ENCODE assay signal across 20 cellular contexts in the genomic region with DNA sequence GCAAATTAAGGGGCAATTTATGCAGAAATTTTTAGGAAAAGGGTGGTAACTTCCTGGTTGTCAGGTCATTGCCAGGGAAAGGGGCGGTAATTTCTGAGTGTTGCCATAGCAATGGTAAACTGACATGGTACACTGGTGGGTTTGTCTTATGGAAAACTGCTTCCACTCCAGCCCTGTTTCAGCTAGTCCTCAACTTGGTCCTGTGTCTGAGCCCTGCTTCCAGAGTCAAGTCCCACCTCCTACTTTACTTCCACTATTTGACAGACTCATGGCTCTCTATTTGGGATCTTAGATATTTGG. TPM values are rescaled to one million over a fixed set of nuclear protein-coding genes. Genes with fewer than 3 reads are reported as not detected.
"Had no signal": no experiment of that assay in that cellular context is flagged by ENCODE, and none has a peak within 500 bp of the region (broad histone marks: within the 10 kb centered on the region; RNA-seq: fewer than 3 reads in every experiment).

No MANE protein-coding gene starts in this region.

- H3K27me3 ChIP-seq: adrenal gland, tibial nerve had no signal

- DNase-seq: activated CD4-positive, CD25-positive, alpha-beta regulatory T cell treated with anti-CD3 and anti-CD28 coated beads, Interleukin-2, amount 50 U/mL, for 72 hours; activated CD8-positive, alpha-beta memory T cell treated with anti-CD3 and anti-CD28 coated beads, Interleukin-2, amount 10 ng/mL, durations not matched to agents 7 days and 5 days; activated effector memory CD4-positive, alpha-beta T cell treated with Interleukin-2 at 50 U/mL for 16 hours; activated T-cell treated with anti-CD3 and anti-CD28 coated beads, Interleukin-2, amount 50 U/mL, for 1 hour; adrenal gland; dorsolateral prefrontal cortex; hippocampal formation; naive B cell; nucleus accumbens; right cardiac atrium; stimulated activated CD4-positive, alpha-beta T cell treated with anti-CD3 and anti-CD28 coated beads, Interleukin-4, amount 100 ng/mL, for 24 hours; stimulated activated naive CD4-positive, alpha-beta T cell; T-helper 17 cell had no signal

- H3K36me3 ChIP-seq: adrenal gland, tibial nerve had no signal

- H3K4me1 ChIP-seq: adrenal gland, tibial nerve had no signal

- H3K27ac Mint-ChIP-seq: activated CD8-positive, alpha-beta memory T cell treated with anti-CD3 and anti-CD28 coated beads, Interleukin-2, amount 10 ng/mL, durations not matched to agents 7 days and 5 days; T-helper 17 cell had no signal

- H3K9me3 Mint-ChIP-seq: activated naive CD4-positive, alpha-beta T cell treated with anti-CD3 and anti-CD28 coated beads, Interleukin-2, amount 50 U/mL, for 24 hours had no signal

- H3K27me3 Mint-ChIP-seq: activated CD8-positive, alpha-beta memory T cell treated with anti-CD3 and anti-CD28 coated beads, Interleukin-2, amount 10 ng/mL, durations not matched to agents 7 days and 5 days; activated naive CD4-positive, alpha-beta T cell treated with anti-CD3 and anti-CD28 coated beads, Interleukin-2, amount 50 U/mL, for 24 hours; naive B cell; T-helper 17 cell had no signal

- H3K4me3 Mint-ChIP-seq: activated CD8-positive, alpha-beta memory T cell treated with anti-CD3 and anti-CD28 coated beads, Interleukin-2, amount 10 ng/mL, durations not matched to agents 7 days and 5 days; T-helper 17 cell had no signal

- ATAC-seq: activated CD8-positive, alpha-beta memory T cell treated with anti-CD3 and anti-CD28 coated beads, Interleukin-2, amount 10 ng/mL, durations not matched to agents 7 days and 5 days; left lobe of liver; SK-N-SH treated with all-trans-retinoic acid at 6 μM for 48 hours; T-helper 17 cell had no signal

- H3K4me3 ChIP-seq: adrenal gland, dorsolateral prefrontal cortex, tibial nerve had no signal

- H3K9me3 ChIP-seq: adrenal gland had no signal

- H3K27ac ChIP-seq: adrenal gland, dorsolateral prefrontal cortex, tibial nerve had no signal

RNA-seq across cellular contexts. Expression of a gene that starts 12.1 kb away (rescaled TPM):
- total RNA-seq: glomerular endothelial cell, lung microvascular endothelial cell had no signal
- polyA plus RNA-seq: keratinocyte had no signal

RNA-seq across cellular contexts. Expression of a gene that starts 52.7 kb away (rescaled TPM):
- total RNA-seq: glomerular endothelial cell, lung microvascular endothelial cell had no signal
